Comparison of ENCODE assay signal across 1 cellular context in the genomic region with DNA sequence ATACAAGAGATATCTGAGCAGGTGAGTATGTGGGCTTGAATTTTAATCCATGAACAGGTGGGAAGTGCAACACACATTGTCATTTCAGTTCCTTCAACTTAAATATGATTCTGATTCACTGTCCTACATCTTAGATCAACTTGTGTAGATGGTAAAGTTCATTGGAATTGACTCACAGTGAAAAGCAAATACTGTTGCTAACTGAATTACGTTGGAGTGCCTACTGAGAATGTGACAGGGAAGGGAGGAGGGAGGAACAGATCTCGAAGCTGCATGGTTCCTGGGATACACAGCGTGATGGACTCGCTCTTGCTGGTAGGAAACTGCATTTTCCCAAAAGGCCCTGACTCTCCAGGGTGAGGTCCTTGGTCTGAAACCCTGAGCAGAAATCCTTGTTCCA.
TF ChIP-seq lines count a peak whose summit lies in the region.

No MANE protein-coding gene starts in this region.

TF ChIP-seq in GM23338, 12 proteins besides CTCF, POLR2A, EP300 and RAD21 (continued from another document):
- TF ChIP-seq, protein P1, sequence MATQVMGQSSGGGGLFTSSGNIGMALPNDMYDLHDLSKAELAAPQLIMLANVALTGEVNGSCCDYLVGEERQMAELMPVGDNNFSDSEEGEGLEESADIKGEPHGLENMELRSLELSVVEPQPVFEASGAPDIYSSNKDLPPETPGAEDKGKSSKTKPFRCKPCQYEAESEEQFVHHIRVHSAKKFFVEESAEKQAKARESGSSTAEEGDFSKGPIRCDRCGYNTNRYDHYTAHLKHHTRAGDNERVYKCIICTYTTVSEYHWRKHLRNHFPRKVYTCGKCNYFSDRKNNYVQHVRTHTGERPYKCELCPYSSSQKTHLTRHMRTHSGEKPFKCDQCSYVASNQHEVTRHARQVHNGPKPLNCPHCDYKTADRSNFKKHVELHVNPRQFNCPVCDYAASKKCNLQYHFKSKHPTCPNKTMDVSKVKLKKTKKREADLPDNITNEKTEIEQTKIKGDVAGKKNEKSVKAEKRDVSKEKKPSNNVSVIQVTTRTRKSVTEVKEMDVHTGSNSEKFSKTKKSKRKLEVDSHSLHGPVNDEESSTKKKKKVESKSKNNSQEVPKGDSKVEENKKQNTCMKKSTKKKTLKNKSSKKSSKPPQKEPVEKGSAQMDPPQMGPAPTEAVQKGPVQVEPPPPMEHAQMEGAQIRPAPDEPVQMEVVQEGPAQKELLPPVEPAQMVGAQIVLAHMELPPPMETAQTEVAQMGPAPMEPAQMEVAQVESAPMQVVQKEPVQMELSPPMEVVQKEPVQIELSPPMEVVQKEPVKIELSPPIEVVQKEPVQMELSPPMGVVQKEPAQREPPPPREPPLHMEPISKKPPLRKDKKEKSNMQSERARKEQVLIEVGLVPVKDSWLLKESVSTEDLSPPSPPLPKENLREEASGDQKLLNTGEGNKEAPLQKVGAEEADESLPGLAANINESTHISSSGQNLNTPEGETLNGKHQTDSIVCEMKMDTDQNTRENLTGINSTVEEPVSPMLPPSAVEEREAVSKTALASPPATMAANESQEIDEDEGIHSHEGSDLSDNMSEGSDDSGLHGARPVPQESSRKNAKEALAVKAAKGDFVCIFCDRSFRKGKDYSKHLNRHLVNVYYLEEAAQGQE (IDR thresholded peaks at IDR 0.05; ENCODE audit: unreplicated experiment): no peak
- TF ChIP-seq, protein P2, sequence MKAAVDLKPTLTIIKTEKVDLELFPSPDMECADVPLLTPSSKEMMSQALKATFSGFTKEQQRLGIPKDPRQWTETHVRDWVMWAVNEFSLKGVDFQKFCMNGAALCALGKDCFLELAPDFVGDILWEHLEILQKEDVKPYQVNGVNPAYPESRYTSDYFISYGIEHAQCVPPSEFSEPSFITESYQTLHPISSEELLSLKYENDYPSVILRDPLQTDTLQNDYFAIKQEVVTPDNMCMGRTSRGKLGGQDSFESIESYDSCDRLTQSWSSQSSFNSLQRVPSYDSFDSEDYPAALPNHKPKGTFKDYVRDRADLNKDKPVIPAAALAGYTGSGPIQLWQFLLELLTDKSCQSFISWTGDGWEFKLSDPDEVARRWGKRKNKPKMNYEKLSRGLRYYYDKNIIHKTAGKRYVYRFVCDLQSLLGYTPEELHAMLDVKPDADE (IDR thresholded peaks at IDR 0.05): no peak
- TF ChIP-seq JUNB (IDR thresholded peaks at IDR 0.05; ENCODE audit: unreplicated experiment): no peak
- TF ChIP-seq ZNF331 (CRISPR knock-in tag; IDR thresholded peaks at IDR 0.05; ENCODE audit: low read depth): no peak
TF ChIP-seq in GM23338: peak in this region for 0.
